In the genomic region with DNA sequence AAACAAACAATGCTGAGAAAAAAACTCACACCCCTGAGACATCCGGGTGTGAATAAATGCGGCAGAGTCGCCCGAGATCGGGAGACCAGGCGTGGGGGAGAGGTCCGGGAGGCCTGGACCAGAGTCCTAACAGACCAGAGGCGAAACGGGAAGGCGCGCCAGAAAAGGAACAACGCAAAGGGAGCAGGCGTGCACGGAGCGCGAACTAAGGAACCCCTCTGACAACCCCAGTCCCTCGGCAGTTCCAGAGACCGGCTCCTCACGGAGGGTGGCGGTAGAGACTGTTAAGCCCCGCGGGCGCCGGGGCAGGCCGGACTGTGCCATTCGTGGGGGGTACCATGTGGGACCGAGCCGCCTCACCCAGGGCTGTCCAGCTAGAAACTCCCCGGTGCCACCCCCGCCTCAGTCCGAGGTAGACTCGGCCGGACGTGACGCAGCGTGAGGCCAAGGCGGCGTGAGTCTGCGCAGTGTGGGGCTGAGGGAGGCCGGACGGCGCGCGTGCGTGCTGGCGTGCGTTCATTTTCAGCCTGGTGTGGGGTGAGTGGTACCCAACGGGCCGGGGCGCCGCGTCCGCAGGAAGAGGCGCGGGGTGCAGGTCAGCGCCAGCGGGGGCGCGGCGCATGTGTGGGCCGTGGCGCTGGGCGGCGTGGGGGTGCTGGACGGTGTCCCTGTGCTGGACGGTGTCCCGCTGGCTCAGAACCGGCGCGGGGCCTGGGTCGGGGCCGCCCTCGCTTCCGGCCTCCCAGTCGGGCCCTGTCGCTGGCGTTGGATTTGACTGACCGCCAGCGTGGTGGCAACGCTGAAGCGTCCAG, we compare ENCODE assay signal across 1 cellular context.
TF ChIP-seq lines count a peak whose summit lies in the region.

A gene (plus strand): TSS at position 513 of the 812 bp plus-strand sequence. CDS start 1,075 bp downstream, outside the sequence.

TF ChIP-seq in HepG2, 621 proteins besides CTCF, POLR2A, EP300 and RAD21 (continued from another document and continues in another):
- TF ChIP-seq ZNF350 (CRISPR knock-in tag; IDR thresholded peaks at IDR 0.05; ENCODE audit: borderline replicate concordance, low read depth) (peak; percentile 84; the same call in 1 of the 2 replicates), TP53 (CRISPR knock-in tag; conservative IDR thresholded peaks at IDR 0.05) (0 out of 2 replicates have a peak, but pooled peaks have one; percentile 47), FOSL1 (CRISPR knock-in tag; IDR thresholded peaks at IDR 0.05; ENCODE audit: borderline replicate concordance) (no peak; the same call in 1 of the 2 replicates), ZSCAN31 (CRISPR knock-in tag; IDR thresholded peaks at IDR 0.05; ENCODE audit: low read depth) (peak; percentile 94), FOXP1 (IDR thresholded peaks at IDR 0.05) (no peak), FOXP1 (CRISPR knock-in tag; IDR thresholded peaks at IDR 0.05) (no peak), IRF2 (CRISPR knock-in tag; IDR thresholded peaks at IDR 0.05) (peak; percentile 78), RORA (CRISPR knock-in tag; IDR thresholded peaks at IDR 0.05) (no peak), ZNF562 (CRISPR knock-in tag; IDR thresholded peaks at IDR 0.05; ENCODE audit: borderline replicate concordance) (no peak), ZSCAN20 (CRISPR knock-in tag; IDR thresholded peaks at IDR 0.05; ENCODE audit: borderline replicate concordance) (no peak), ZNF501 (CRISPR knock-in tag; IDR thresholded peaks at IDR 0.05) (peak; percentile 92), ZNF33B (CRISPR knock-in tag; IDR thresholded peaks at IDR 0.05) (peak; percentile 73; the same call in 1 of the 2 replicates), ISX (CRISPR knock-in tag; conservative IDR thresholded peaks at IDR 0.05) (no peak; the same call in none of the 2 replicates), ZNF569 (CRISPR knock-in tag; IDR thresholded peaks at IDR 0.05; ENCODE audit: borderline replicate concordance) (no peak; the same call in 1 of the 2 replicates), ZNF230 (CRISPR knock-in tag; IDR thresholded peaks at IDR 0.05) (peak; percentile 86), ZNF124 (CRISPR knock-in tag; IDR thresholded peaks at IDR 0.05) (peak; percentile 82), RXRA (CRISPR knock-in tag; IDR thresholded peaks at IDR 0.05) (peak; percentile 44; the same call in 1 of the 2 replicates), JARID2 (CRISPR knock-in tag; IDR thresholded peaks at IDR 0.05; ENCODE audit: insufficient replicate concordance) (peak; percentile 18), MED8 (CRISPR knock-in tag; IDR thresholded peaks at IDR 0.05; ENCODE audit: insufficient replicate concordance) (no peak), ZNF891 (CRISPR knock-in tag; IDR thresholded peaks at IDR 0.05) (peak; percentile 76; the same call in 1 of the 2 replicates), ZNF225 (CRISPR knock-in tag; IDR thresholded peaks at IDR 0.05) (peak; percentile 81; the same call in 1 of the 2 replicates), ZNF674 (CRISPR knock-in tag; IDR thresholded peaks at IDR 0.05; ENCODE audit: low read depth) (peak; percentile 92; the same call in 1 of the 2 replicates), RFX5 (IDR thresholded peaks at IDR 0.05; ENCODE audit: low read depth, low read length) (no peak), ZNF703 (CRISPR knock-in tag; IDR thresholded peaks at IDR 0.05; ENCODE audit: borderline replicate concordance) (peak; percentile 60; the same call in 1 of the 2 replicates), GPN1 (CRISPR knock-in tag; IDR thresholded peaks at IDR 0.05; ENCODE audit: borderline replicate concordance) (no peak), ZNF550 (CRISPR knock-in tag; IDR thresholded peaks at IDR 0.05; ENCODE audit: borderline replicate concordance) (no peak), BCL6 (CRISPR knock-in tag; IDR thresholded peaks at IDR 0.05) (peak; percentile 58), STAT5B (CRISPR knock-in tag; IDR thresholded peaks at IDR 0.05) (no peak), ZNF563 (CRISPR knock-in tag; IDR thresholded peaks at IDR 0.05) (peak; percentile 84; the same call in 1 of the 2 replicates), U2AF1 (optimal IDR thresholded peaks at IDR 0.05; ENCODE audit: low read depth, low read length) (no peak), WIZ (CRISPR knock-in tag; IDR thresholded peaks at IDR 0.05) (no peak), ZNF24 (IDR thresholded peaks at IDR 0.05) (0 out of 2 replicates have a peak, but pooled peaks have one; percentile 34), GLI4 (CRISPR knock-in tag; IDR thresholded peaks at IDR 0.05; ENCODE audit: borderline replicate concordance) (peak; percentile 62; the same call in 1 of the 2 replicates), FIP1L1 (IDR thresholded peaks at IDR 0.05; ENCODE audit: borderline replicate concordance, insufficient read depth, low read depth, low read length) (no peak), RFXANK (CRISPR knock-in tag; IDR thresholded peaks at IDR 0.05) (peak; percentile 21; the same call in 1 of the 2 replicates), ZNF678 (CRISPR knock-in tag; IDR thresholded peaks at IDR 0.05) (peak; percentile 96; the same call in 1 of the 2 replicates)
- TF ChIP-seq, protein P1, sequence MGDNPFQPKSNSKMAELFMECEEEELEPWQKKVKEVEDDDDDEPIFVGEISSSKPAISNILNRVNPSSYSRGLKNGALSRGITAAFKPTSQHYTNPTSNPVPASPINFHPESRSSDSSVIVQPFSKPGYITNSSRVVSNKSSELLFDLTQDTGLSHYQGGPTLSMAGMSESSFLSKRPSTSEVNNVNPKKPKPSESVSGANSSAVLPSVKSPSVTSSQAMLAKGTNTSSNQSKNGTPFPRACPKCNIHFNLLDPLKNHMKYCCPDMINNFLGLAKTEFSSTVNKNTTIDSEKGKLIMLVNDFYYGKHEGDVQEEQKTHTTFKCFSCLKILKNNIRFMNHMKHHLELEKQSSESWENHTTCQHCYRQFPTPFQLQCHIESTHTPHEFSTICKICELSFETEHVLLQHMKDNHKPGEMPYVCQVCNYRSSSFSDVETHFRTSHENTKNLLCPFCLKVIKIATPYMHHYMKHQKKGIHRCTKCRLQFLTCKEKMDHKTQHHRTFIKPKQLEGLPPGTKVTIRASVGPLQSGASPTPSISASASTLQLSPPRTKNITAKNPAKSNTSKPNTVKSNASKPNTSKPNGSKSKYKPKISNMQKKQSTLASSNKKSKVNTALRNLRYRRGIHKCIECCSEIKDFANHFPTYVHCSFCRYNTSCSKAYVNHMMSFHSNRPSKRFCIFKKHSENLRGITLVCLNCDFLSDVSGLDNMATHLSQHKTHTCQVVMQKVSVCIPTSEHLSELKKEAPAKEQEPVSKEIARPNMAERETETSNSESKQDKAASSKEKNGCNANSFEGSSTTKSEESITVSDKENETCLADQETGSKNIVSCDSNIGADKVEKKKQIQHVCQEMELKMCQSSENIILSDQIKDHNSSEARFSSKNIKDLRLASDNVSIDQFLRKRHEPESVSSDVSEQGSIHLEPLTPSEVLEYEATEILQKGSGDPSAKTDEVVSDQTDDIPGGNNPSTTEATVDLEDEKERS (CRISPR knock-in tag; IDR thresholded peaks at IDR 0.05) = peak; percentile 51; the same call in 1 of the 2 replicates
- TF ChIP-seq, protein P2, sequence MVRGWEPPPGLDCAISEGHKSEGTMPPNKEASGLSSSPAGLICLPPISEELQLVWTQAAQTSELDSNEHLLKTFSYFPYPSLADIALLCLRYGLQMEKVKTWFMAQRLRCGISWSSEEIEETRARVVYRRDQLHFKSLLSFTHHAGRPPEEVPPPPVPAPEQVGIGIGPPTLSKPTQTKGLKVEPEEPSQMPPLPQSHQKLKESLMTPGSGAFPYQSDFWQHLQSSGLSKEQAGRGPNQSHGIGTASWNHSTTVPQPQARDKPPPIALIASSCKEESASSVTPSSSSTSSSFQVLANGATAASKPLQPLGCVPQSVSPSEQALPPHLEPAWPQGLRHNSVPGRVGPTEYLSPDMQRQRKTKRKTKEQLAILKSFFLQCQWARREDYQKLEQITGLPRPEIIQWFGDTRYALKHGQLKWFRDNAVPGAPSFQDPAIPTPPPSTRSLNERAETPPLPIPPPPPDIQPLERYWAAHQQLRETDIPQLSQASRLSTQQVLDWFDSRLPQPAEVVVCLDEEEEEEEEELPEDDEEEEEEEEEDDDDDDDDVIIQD (CRISPR knock-in tag; IDR thresholded peaks at IDR 0.05; ENCODE audit: low read depth) = peak; percentile 25; the same call in 1 of the 2 replicates
- TF ChIP-seq, protein P3, sequence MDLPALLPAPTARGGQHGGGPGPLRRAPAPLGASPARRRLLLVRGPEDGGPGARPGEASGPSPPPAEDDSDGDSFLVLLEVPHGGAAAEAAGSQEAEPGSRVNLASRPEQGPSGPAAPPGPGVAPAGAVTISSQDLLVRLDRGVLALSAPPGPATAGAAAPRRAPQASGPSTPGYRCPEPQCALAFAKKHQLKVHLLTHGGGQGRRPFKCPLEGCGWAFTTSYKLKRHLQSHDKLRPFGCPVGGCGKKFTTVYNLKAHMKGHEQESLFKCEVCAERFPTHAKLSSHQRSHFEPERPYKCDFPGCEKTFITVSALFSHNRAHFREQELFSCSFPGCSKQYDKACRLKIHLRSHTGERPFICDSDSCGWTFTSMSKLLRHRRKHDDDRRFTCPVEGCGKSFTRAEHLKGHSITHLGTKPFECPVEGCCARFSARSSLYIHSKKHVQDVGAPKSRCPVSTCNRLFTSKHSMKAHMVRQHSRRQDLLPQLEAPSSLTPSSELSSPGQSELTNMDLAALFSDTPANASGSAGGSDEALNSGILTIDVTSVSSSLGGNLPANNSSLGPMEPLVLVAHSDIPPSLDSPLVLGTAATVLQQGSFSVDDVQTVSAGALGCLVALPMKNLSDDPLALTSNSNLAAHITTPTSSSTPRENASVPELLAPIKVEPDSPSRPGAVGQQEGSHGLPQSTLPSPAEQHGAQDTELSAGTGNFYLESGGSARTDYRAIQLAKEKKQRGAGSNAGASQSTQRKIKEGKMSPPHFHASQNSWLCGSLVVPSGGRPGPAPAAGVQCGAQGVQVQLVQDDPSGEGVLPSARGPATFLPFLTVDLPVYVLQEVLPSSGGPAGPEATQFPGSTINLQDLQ (CRISPR knock-in tag; IDR thresholded peaks at IDR 0.05) = peak; percentile 6; the same call in 1 of the 2 replicates
- TF ChIP-seq, protein P4, sequence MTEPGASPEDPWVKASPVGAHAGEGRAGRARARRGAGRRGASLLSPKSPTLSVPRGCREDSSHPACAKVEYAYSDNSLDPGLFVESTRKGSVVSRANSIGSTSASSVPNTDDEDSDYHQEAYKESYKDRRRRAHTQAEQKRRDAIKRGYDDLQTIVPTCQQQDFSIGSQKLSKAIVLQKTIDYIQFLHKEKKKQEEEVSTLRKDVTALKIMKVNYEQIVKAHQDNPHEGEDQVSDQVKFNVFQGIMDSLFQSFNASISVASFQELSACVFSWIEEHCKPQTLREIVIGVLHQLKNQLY (CRISPR knock-in tag; IDR thresholded peaks at IDR 0.05) = peak; percentile 68; the same call in 1 of the 2 replicates
- TF ChIP-seq, protein P5, sequence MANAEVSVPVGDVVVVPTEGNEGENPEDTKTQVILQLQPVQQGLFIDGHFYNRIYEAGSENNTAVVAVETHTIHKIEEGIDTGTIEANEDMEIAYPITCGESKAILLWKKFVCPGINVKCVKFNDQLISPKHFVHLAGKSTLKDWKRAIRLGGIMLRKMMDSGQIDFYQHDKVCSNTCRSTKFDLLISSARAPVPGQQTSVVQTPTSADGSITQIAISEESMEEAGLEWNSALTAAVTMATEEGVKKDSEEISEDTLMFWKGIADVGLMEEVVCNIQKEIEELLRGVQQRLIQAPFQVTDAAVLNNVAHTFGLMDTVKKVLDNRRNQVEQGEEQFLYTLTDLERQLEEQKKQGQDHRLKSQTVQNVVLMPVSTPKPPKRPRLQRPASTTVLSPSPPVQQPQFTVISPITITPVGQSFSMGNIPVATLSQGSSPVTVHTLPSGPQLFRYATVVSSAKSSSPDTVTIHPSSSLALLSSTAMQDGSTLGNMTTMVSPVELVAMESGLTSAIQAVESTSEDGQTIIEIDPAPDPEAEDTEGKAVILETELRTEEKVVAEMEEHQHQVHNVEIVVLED (CRISPR knock-in tag; IDR thresholded peaks at IDR 0.05; ENCODE audit: borderline replicate concordance) = peak; percentile 95
- TF ChIP-seq, protein P6, sequence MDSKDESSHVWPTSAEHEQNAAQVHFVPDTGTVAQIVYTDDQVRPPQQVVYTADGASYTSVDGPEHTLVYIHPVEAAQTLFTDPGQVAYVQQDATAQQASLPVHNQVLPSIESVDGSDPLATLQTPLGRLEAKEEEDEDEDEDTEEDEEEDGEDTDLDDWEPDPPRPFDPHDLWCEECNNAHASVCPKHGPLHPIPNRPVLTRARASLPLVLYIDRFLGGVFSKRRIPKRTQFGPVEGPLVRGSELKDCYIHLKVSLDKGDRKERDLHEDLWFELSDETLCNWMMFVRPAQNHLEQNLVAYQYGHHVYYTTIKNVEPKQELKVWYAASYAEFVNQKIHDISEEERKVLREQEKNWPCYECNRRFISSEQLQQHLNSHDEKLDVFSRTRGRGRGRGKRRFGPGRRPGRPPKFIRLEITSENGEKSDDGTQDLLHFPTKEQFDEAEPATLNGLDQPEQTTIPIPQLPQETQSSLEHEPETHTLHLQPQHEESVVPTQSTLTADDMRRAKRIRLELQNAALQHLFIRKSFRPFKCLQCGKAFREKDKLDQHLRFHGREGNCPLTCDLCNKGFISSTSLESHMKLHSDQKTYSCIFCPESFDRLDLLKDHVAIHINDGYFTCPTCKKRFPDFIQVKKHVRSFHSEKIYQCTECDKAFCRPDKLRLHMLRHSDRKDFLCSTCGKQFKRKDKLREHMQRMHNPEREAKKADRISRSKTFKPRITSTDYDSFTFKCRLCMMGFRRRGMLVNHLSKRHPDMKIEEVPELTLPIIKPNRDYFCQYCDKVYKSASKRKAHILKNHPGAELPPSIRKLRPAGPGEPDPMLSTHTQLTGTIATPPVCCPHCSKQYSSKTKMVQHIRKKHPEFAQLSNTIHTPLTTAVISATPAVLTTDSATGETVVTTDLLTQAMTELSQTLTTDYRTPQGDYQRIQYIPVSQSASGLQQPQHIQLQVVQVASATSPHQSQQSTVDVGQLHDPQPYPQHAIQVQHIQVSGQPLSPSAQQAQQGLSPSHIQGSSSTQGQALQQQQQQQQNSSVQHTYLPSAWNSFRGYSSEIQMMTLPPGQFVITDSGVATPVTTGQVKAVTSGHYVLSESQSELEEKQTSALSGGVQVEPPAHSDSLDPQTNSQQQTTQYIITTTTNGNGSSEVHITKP (CRISPR knock-in tag; IDR thresholded peaks at IDR 0.05; ENCODE audit: low read depth) = peak; percentile 100
- TF ChIP-seq, protein P7, sequence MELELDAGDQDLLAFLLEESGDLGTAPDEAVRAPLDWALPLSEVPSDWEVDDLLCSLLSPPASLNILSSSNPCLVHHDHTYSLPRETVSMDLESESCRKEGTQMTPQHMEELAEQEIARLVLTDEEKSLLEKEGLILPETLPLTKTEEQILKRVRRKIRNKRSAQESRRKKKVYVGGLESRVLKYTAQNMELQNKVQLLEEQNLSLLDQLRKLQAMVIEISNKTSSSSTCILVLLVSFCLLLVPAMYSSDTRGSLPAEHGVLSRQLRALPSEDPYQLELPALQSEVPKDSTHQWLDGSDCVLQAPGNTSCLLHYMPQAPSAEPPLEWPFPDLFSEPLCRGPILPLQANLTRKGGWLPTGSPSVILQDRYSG (CRISPR knock-in tag; IDR thresholded peaks at IDR 0.05) = peak; percentile 25; the same call in 1 of the 2 replicates
- TF ChIP-seq, protein P8, sequence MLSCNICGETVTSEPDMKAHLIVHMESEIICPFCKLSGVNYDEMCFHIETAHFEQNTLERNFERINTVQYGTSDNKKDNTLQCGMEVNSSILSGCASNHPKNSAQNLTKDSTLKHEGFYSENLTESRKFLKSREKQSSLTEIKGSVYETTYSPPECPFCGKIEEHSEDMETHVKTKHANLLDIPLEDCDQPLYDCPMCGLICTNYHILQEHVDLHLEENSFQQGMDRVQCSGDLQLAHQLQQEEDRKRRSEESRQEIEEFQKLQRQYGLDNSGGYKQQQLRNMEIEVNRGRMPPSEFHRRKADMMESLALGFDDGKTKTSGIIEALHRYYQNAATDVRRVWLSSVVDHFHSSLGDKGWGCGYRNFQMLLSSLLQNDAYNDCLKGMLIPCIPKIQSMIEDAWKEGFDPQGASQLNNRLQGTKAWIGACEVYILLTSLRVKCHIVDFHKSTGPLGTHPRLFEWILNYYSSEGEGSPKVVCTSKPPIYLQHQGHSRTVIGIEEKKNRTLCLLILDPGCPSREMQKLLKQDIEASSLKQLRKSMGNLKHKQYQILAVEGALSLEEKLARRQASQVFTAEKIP (CRISPR knock-in tag; IDR thresholded peaks at IDR 0.05; ENCODE audit: borderline replicate concordance) = no peak
